Comparison of ENCODE assay signal across 8 cellular contexts in genomic region chr7:74306737-74307469, GRCh38. TPM values are rescaled to one million over a fixed set of nuclear protein-coding genes. Genes with fewer than 3 reads are reported as not detected.
DNase-seq lines count a peak whose midpoint lies in the region; ATAC-seq, FAIRE-seq and TF ChIP-seq lines count a peak whose summit lies in the region.

No MANE protein-coding gene starts in this region.

- H3K27me3 Mint-ChIP-seq in CD8-positive, alpha-beta T cell (ENCODE audit: low read depth) = peaks cover 3% of the 10 kb centered on the region
- H3K27me3 Mint-ChIP-seq in memory B cell = no peaks in the 10 kb centered on the region

- no peak overlapping the region for H3K27ac Mint-ChIP-seq in CD8-positive, alpha-beta T cell
- H3K27ac Mint-ChIP-seq in memory B cell = peak overlapping the region; percentile 45

- no peak for FAIRE-seq in D721Med (lab: Jason Lieb, UNC)
- no peak for FAIRE-seq in small intestine (lab: Jason Lieb, UNC)

- no peaks in the 10 kb centered on the region for H3K9me3 ChIP-seq in CD8-positive, alpha-beta T cell (ENCODE audit: low read length)
- H3K9me3 ChIP-seq in KOPT-K1 (ENCODE audit: insufficient read depth, low read length, poor library complexity, severe bottlenecking) = no peaks in the 10 kb centered on the region
- H3K9me3 ChIP-seq in upper lobe of right lung = no peaks in the 10 kb centered on the region
- H3K9me3 ChIP-seq in small intestine (ENCODE audit: control insufficient read depth, low read depth) = no peaks in the 10 kb centered on the region

- ATAC-seq in CD8-positive, alpha-beta T cell = peak; percentile 58
- ATAC-seq in memory B cell (ENCODE audit: low read depth) (peak; percentile 34), upper lobe of right lung (peak; percentile 65), HG03354 (IDR thresholded peaks at IDR 0.05; ENCODE audit: poor library complexity, severe bottlenecking, unreplicated experiment) (no peak)

- H3K9me3 Mint-ChIP-seq in CD8-positive, alpha-beta T cell = no peaks in the 10 kb centered on the region
- H3K9me3 Mint-ChIP-seq in memory B cell = no peaks in the 10 kb centered on the region

- POLR2A ChIA-PET in CD8-positive, alpha-beta T cell (lab: Charles Lee) = no interaction called here

- peaks cover 13% of the 10 kb centered on the region for H3K4me1 Mint-ChIP-seq in CD8-positive, alpha-beta T cell (ENCODE audit: low read depth)
- peaks cover 11% of the 10 kb centered on the region for H3K4me1 Mint-ChIP-seq in memory B cell

- no peaks in the 10 kb centered on the region for H3K36me3 Mint-ChIP-seq in CD8-positive, alpha-beta T cell
- peaks cover 1% of the 10 kb centered on the region for H3K36me3 Mint-ChIP-seq in memory B cell

- H3K36me3 ChIP-seq in CD8-positive, alpha-beta T cell (ENCODE audit: insufficient read depth, low read length) = no peaks in the 10 kb centered on the region
- H3K36me3 ChIP-seq in KOPT-K1 (ENCODE audit: insufficient read depth, low read length) = no peaks in the 10 kb centered on the region
- H3K36me3 ChIP-seq in upper lobe of right lung = no peaks in the 10 kb centered on the region
- no peaks in the 10 kb centered on the region for H3K36me3 ChIP-seq in small intestine (ENCODE audit: control insufficient read depth in 2 of 2, insufficient read depth in 2 of 2, low read length in 2 of 2)

- intact Hi-C loops in CD8-positive, alpha-beta T cell (cut with DNase I, micrococcal nuclease) = loop anchor here in 1 of 2 experiments (5.0 kb wide), 1 partner anchor 95 kb away; the partner anchor contains the start of gene LAT2
- intact Hi-C loops in upper lobe of right lung (cut with DNase I) = no loop called here

- H3K4me3 Mint-ChIP-seq in CD8-positive, alpha-beta T cell = peak overlapping the region; percentile 72
- H3K4me3 Mint-ChIP-seq in memory B cell = peak overlapping the region; percentile 68

- H3K27me3 ChIP-seq in CD8-positive, alpha-beta T cell (ENCODE audit: insufficient read depth, low read length) = no peaks in the 10 kb centered on the region
- H3K27me3 ChIP-seq in upper lobe of right lung = no peaks in the 10 kb centered on the region
- no peaks in the 10 kb centered on the region for H3K27me3 ChIP-seq in small intestine (ENCODE audit: control insufficient read depth in 2 of 2, insufficient read depth in 2 of 2, low read length in 2 of 2)

- no peak overlapping the region for H3K27ac ChIP-seq in CD8-positive, alpha-beta T cell (ENCODE audit: low read depth, low read length)
- peak overlapping the region; percentile 23 for H3K27ac ChIP-seq in KOPT-K1 (ENCODE audit: low read depth, low read length, poor library complexity, severe bottlenecking)
- no peak overlapping the region for H3K27ac ChIP-seq in upper lobe of right lung
- peak overlapping the region in 1 of 2 donors; percentile 37 for H3K27ac ChIP-seq in small intestine (ENCODE audit: low read depth in 1 of 2, low read length in 1 of 2)

- TF ChIP-seq CTCF in CD8-positive, alpha-beta T cell (IDR thresholded peaks at IDR 0.05) = no peak
- TF ChIP-seq CTCF in cardiac fibroblast (IDR thresholded peaks at IDR 0.05; ENCODE audit: low read depth, low read length) = no peak
- TF ChIP-seq CTCF in upper lobe of right lung (IDR thresholded peaks at IDR 0.05) = no peak
- no peak for TF ChIP-seq CTCF in D721Med (IDR thresholded peaks at IDR 0.05; ENCODE audit: insufficient read depth, missing control alignments)

- CTCF ChIA-PET in CD8-positive, alpha-beta T cell (lab: Charles Lee) = no interaction called here

- WGBS in small intestine, 3 donors = 31 to 55% (median 40%) methylated on average over 20 of the region's 20 CpGs

- DNase-seq in CD8-positive, alpha-beta T cell = peak in 1 of 7 experiments; percentile 7
- DNase-seq in cardiac fibroblast (ENCODE audit: low read depth in 2 of 2) (peak; percentile 69 to 70), memory B cell (ENCODE audit: low spot score in 2 of 2) (no peak), upper lobe of right lung (no peak), D721Med (ENCODE audit: insufficient read length, low spot score) (no peak), small intestine (no peak)

- peaks cover 16% of the 10 kb centered on the region for H3K4me1 ChIP-seq in CD8-positive, alpha-beta T cell (ENCODE audit: insufficient read depth, low read length)
- peaks cover 15% of the 10 kb centered on the region for H3K4me1 ChIP-seq in upper lobe of right lung
- peaks cover 0 to 6% of the 10 kb centered on the region in 2 donors for H3K4me1 ChIP-seq in small intestine (ENCODE audit: control insufficient read depth in 2 of 2, insufficient read depth in 1 of 2, low read depth in 1 of 2, low read length in 1 of 2)

- H3K4me3 ChIP-seq in CD8-positive, alpha-beta T cell (ENCODE audit: low read depth, low read length) = peak overlapping the region; percentile 12
- H3K4me3 ChIP-seq in cardiac fibroblast (replicated peaks in 1 of 2; ENCODE audit: low read depth in 2 of 2, low read length in 2 of 2) = no peak overlapping the region
- H3K4me3 ChIP-seq in upper lobe of right lung = no peak overlapping the region
- H3K4me3 ChIP-seq in small intestine (ENCODE audit: low read depth in 1 of 2, low read length in 2 of 2) = no peak overlapping the region

RNA-seq across cellular contexts. Expression of gene CLIP2, which starts 17.7 kb away (rescaled TPM):
- 1 to 10 TPM; 2.1 to 2.7 TPM for total RNA-seq in CD8-positive, alpha-beta T cell
- total RNA-seq in upper lobe of right lung = 24.3 TPM
- polyA plus RNA-seq in small intestine = 10 to 100 TPM; 11.3 to 25.9 (median 12.5) TPM

RNA-seq across cellular contexts. Expression of gene RFC2, which starts 52.7 kb away (rescaled TPM):
- total RNA-seq in CD8-positive, alpha-beta T cell = 10 to 100 TPM in 1 of 2 experiments, 1 to 10 TPM in 1; 8.8 to 10.7 TPM
- total RNA-seq in upper lobe of right lung = 16.3 TPM
- polyA plus RNA-seq in small intestine = 10 to 100 TPM in 2 of 3 donors, 1 to 10 TPM in 1; 5.4 to 27.1 (median 12.2) TPM

Comparison
In these comparisons a context has a peak if more than half of its experiments do, and no peak if none do; other contexts are left out.
1. DNase-seq: peak in cardiac fibroblast (2 of 2); none in memory B cell (0 of 2), upper lobe of right lung (single experiment), D721Med (single experiment) and small intestine (single experiment).